8 cellular contexts compared by ENCODE assay signal in the genomic region with DNA sequence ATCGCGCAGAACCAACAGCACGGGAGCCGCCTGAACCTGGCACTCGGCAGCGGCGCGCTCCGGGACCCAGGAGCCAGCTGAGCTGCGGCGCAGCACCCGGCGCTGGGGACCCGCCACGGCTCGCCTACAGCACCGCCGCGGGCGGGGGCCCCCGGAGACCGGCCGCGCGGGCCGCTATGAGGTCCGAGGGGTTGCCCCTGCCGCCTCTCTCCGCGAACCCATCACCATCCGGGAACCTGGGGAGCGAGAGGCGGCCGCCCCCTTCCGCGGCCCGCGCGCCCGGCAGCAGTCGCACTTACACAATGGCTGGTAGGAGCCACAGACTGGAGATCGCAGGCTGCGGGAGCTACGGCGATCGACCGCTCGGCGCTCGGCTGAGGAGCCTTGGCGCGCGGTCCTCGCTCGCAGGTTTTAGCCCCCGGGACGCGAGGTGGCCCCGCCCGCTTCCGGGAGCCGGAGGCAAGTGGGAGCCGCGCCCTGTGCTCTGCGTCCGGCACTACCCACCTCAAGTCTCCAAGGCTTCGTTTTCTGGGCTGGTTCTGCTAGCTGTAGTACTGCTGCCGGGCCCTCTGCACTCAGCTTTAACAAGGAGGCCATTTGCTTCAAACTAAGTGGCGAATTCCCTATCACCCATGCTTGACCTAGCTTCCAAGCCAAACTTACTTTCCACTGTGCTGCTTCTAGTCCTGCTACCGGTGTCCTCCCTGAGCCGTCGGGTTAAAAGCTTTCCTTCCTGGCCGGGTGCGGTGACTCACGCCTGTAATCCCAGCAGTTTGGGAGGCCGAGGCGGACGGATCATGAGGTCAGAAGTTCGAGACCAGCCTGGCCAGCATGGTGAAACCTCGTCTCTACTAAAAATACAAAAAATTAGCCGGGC. TPM values are rescaled to one million over a fixed set of nuclear protein-coding genes. Genes with fewer than 3 reads are reported as not detected.
DNase-seq lines count a peak whose midpoint lies in the region; ATAC-seq and TF ChIP-seq lines count a peak whose summit lies in the region.

A gene (minus strand): TSS at position 386 of the 877 bp plus-strand sequence. CDS start 451 bp downstream, outside the sequence.

- H3K27me3 ChIP-seq in muscle layer of colon (ENCODE audit: control insufficient read depth in 1 of 2, insufficient read depth in 2 of 2, low read length in 2 of 2) = no peaks in the 10 kb centered on the region

- no peaks in the 10 kb centered on the region for H3K27me3 Mint-ChIP-seq in IgD-negative memory B cell

- peak within 1 kb of the TSS; percentile 83 to 98 for H3K4me3 ChIP-seq in muscle layer of colon (ENCODE audit: low read depth in 1 of 2, low read length in 2 of 2)

- no peaks in the 10 kb centered on the region for H3K36me3 Mint-ChIP-seq in IgD-negative memory B cell

- H3K4me3 Mint-ChIP-seq in IgD-negative memory B cell = peak within 1 kb of the TSS; percentile 95 to 98 (median 98)

- no peaks in the 10 kb centered on the region for H3K9me3 ChIP-seq in muscle layer of colon (ENCODE audit: low read length)

- H3K4me1 ChIP-seq in muscle layer of colon (ENCODE audit: insufficient read depth, low read length) = peaks cover 6% of the 10 kb centered on the region

- H3K9me3 Mint-ChIP-seq in IgD-negative memory B cell = peaks cover 4 to 14% (median 6%) of the 10 kb centered on the region in 3 donors

- peaks cover 20 to 27% (median 21%) of the 10 kb centered on the region in 3 donors for H3K4me1 Mint-ChIP-seq in IgD-negative memory B cell

- DNase-seq in DMS153 treated with DMSO at 0.1 percent for 48 hours (lab: John Stamatoyannopoulos, UW; ENCODE audit: unreplicated experiment) = peak; percentile 78
- DNase-seq in activated T-cell treated with anti-CD3 and anti-CD28 coated beads, Interleukin-2, amount 50 U/mL, for 48 hours = peak; percentile 89 to 93
- DNase-seq in stimulated activated CD8-positive, alpha-beta memory T cell treated with anti-CD3 and anti-CD28 coated beads, Interleukin-7, amount 100 ng/mL, for 1 hour (ENCODE audit: low read depth in 2 of 2) = peak; percentile 74 to 75

- peak; percentile 81 for ATAC-seq in GM21529 (IDR thresholded peaks at IDR 0.05; ENCODE audit: unreplicated experiment)
- ATAC-seq in esophagus mucosa = peak; percentile 98

- H3K27ac ChIP-seq in muscle layer of colon (ENCODE audit: low read depth, low read length) = peak within 1 kb of the TSS; percentile 92

- H3K9ac ChIP-seq in muscle layer of colon (ENCODE audit: low read length) = peak within 1 kb of the TSS; percentile 99

- H3K36me3 ChIP-seq in muscle layer of colon (ENCODE audit: insufficient read depth, low read length) = no peaks in the 10 kb centered on the region

- H3K27ac Mint-ChIP-seq in IgD-negative memory B cell = peak within 1 kb of the TSS; percentile 94 to 95 (median 94)

TF ChIP-seq in PFSK-1, 5 proteins besides CTCF, POLR2A, EP300 and RAD21:
- TF ChIP-seq SIN3A (IDR thresholded peaks at IDR 0.05; ENCODE audit: borderline replicate concordance, insufficient read depth, low read length) = 0 out of 2 replicates have a peak, but pooled peaks have one; percentile 4
- TF ChIP-seq, protein P1, sequence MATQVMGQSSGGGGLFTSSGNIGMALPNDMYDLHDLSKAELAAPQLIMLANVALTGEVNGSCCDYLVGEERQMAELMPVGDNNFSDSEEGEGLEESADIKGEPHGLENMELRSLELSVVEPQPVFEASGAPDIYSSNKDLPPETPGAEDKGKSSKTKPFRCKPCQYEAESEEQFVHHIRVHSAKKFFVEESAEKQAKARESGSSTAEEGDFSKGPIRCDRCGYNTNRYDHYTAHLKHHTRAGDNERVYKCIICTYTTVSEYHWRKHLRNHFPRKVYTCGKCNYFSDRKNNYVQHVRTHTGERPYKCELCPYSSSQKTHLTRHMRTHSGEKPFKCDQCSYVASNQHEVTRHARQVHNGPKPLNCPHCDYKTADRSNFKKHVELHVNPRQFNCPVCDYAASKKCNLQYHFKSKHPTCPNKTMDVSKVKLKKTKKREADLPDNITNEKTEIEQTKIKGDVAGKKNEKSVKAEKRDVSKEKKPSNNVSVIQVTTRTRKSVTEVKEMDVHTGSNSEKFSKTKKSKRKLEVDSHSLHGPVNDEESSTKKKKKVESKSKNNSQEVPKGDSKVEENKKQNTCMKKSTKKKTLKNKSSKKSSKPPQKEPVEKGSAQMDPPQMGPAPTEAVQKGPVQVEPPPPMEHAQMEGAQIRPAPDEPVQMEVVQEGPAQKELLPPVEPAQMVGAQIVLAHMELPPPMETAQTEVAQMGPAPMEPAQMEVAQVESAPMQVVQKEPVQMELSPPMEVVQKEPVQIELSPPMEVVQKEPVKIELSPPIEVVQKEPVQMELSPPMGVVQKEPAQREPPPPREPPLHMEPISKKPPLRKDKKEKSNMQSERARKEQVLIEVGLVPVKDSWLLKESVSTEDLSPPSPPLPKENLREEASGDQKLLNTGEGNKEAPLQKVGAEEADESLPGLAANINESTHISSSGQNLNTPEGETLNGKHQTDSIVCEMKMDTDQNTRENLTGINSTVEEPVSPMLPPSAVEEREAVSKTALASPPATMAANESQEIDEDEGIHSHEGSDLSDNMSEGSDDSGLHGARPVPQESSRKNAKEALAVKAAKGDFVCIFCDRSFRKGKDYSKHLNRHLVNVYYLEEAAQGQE (IDR thresholded peaks at IDR 0.05; ENCODE audit: insufficient read depth in 1 of 2, low read depth in 2 of 2, low read length in 2 of 2) = no peak
- TF ChIP-seq FOXP2 (optimal IDR thresholded peaks at IDR 0.05; ENCODE audit: borderline replicate concordance, extremely low read depth, extremely low read length, insufficient read depth) = peak; percentile 57
- TF ChIP-seq POLR2AphosphoS5 (IDR thresholded peaks at IDR 0.05; ENCODE audit: low read depth, low read length) = peak; percentile 60; the same call in 1 of the 2 replicates
- peak; percentile 61; the same call in 1 of the 2 replicates for TF ChIP-seq TAF1 (IDR thresholded peaks at IDR 0.05; ENCODE audit: borderline replicate concordance, insufficient read depth, low read length)

RNA-seq across cellular contexts. Expression of the gene that starts here (rescaled TPM):
- 16.8 TPM for polyA plus RNA-seq in IgD-negative memory B cell
- 1.8 TPM for polyA plus RNA-seq in PFSK-1 (2012; ENCODE audit: insufficient read length, low read depth)
- 2.0 TPM for total RNA-seq in esophagus mucosa

Comparison
In these comparisons a context has a peak if more than half of its experiments do, and no peak if none do; other contexts are left out.
1. Peak in every context shown above with its lines: DNase-seq, ATAC-seq, H3K4me3 ChIP-seq and H3K27ac ChIP-seq.